Comparison of ENCODE assay signal across 18 cellular contexts in the genomic region with DNA sequence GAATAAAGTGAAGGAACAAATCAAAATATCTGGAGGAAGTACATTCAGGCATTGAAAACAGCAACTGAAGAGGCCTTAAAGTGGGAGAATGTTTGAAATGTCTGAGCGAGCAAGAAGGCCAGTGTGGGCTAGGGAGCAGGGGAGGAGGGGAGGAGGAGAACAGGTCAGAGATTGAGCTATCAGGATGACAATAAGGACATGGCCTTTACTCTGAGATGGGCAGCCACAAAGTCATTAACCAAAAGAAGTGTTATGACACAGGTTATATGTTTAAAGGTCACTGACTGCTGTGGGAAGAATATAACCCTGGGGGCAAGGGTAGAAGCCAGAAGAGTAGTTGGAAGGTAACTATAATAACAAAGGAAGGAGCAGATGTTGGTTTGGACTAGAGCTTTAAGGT.
DNase-seq lines count a peak whose midpoint lies in the region; ATAC-seq, FAIRE-seq and TF ChIP-seq lines count a peak whose summit lies in the region.
"Had no signal": no experiment of that assay in that cellular context is flagged by ENCODE, and none has a peak within 500 bp of the region (broad histone marks: within the 10 kb centered on the region; RNA-seq: fewer than 3 reads in every experiment).

No MANE protein-coding gene starts in this region.

- intact Hi-C loops in activated CD8-positive, alpha-beta T cell treated with anti-CD3 and anti-CD28 coated beads for 36 hours (cut with micrococcal nuclease): no loop called here
- intact Hi-C loops in GM12878 (cut with micrococcal nuclease; ENCODE audit: unreplicated experiment): no loop called here

- no peak overlapping the region for H3K27ac ChIP-seq in CD4-positive, CD25-positive, alpha-beta regulatory T cell (ENCODE audit: insufficient read depth, low read length, poor library complexity, severe bottlenecking)
- no peak overlapping the region for H3K27ac ChIP-seq in GM12878 (ENCODE audit: control insufficient read depth, insufficient read depth)
- no peak overlapping the region for H3K27ac ChIP-seq in trophoblast cell (ENCODE audit: low read depth, low read length)
- no peak overlapping the region for H3K27ac ChIP-seq in tibial nerve
- H3K27ac ChIP-seq: 22Rv1 had no signal

- H3K18ac ChIP-seq in trophoblast cell (ENCODE audit: low read length): peak overlapping the region; percentile 59

- H2AK5ac ChIP-seq in trophoblast cell (ENCODE audit: low read length): no peak overlapping the region

- RAD21 ChIA-PET in GM12878 (lab: Charles Lee; ENCODE audit: unreplicated experiment): interaction anchor here (1.0 to 1.7 kb wide), 5 partner anchors 22 to 156 kb away, joined by 3 to 5 read pairs (median 4); no protein-coding TSS in a partner anchor

- no peaks in the 10 kb centered on the region for H4K20me1 ChIP-seq in GM12878 (ENCODE audit: control insufficient read depth, insufficient read depth)

- SMC1A ChIA-PET in GM12878 (lab: Charles Lee; ENCODE audit: uncharacterized antibody, unreplicated experiment): interaction anchor here (0.8 to 2.9 kb wide), 18 partner anchors 10 to 176 kb away, joined by 3 to 14 read pairs (median 4); no protein-coding TSS in a partner anchor

- H4K12ac ChIP-seq in trophoblast cell (ENCODE audit: low read depth, low read length): no peak overlapping the region

- H3K9me3 Mint-ChIP-seq in activated CD8-positive, alpha-beta T cell treated with anti-CD3 and anti-CD28 coated beads for 36 hours: no peaks in the 10 kb centered on the region
- no peaks in the 10 kb centered on the region for H3K9me3 Mint-ChIP-seq in activated CD8-positive, alpha-beta T cell treated with anti-CD3 and anti-CD28 coated beads, Interleukin-2, amount 10 ng/mL, durations not matched to agents 7 days and 5 days (ENCODE audit: insufficient read depth)
- H3K9me3 Mint-ChIP-seq in CD4-positive, CD25-positive, alpha-beta regulatory T cell: peaks cover 0 to 1% (median 0%) of the 10 kb centered on the region in 7 donors
- H3K9me3 Mint-ChIP-seq in glutamatergic neuron (ENCODE audit: unreplicated experiment): no peaks in the 10 kb centered on the region
- H3K9me3 Mint-ChIP-seq: CD14-positive monocyte; CD8-positive, alpha-beta memory T cell had no signal

- no peak overlapping the region for H3K23ac ChIP-seq in trophoblast cell (ENCODE audit: low read length)

- no peaks in the 10 kb centered on the region for H3K36me3 Mint-ChIP-seq in activated CD8-positive, alpha-beta T cell treated with anti-CD3 and anti-CD28 coated beads for 36 hours (ENCODE audit: low read depth)
- no peaks in the 10 kb centered on the region for H3K36me3 Mint-ChIP-seq in activated CD8-positive, alpha-beta T cell treated with anti-CD3 and anti-CD28 coated beads, Interleukin-2, amount 10 ng/mL, durations not matched to agents 7 days and 5 days (ENCODE audit: low read depth)
- peaks cover 3% of the 10 kb centered on the region for H3K36me3 Mint-ChIP-seq in CD4-positive, CD25-positive, alpha-beta regulatory T cell
- no peaks in the 10 kb centered on the region for H3K36me3 Mint-ChIP-seq in glutamatergic neuron (ENCODE audit: unreplicated experiment)
- H3K36me3 Mint-ChIP-seq: CD14-positive monocyte; CD8-positive, alpha-beta memory T cell had no signal

- no peak overlapping the region for H2BK5ac ChIP-seq in trophoblast cell (ENCODE audit: low read depth, low read length, poor library complexity)

- H3K79me1 ChIP-seq in trophoblast cell (ENCODE audit: low read length): no peaks in the 10 kb centered on the region

- 0% methylated on average over 1 of the region's 1 CpG for WGBS in GM12878 (ENCODE audit: insufficient coverage, insufficient replicate concordance, low lambda C conversion rate, missing lambda C conversion rate)
- WGBS in trophoblast cell (ENCODE audit: extremely low coverage, insufficient coverage, insufficient read length): no CpG with 5 or more reads among the region's 1 CpG
- 67 to 71% methylated on average over 1 of the region's 1 CpG for WGBS in tibial nerve, 2 donors

- H3K4me3 ChIP-seq in CD4-positive, CD25-positive, alpha-beta regulatory T cell (ENCODE audit: low read depth, low read length): no peak overlapping the region
- H3K4me3 ChIP-seq in GM12878 (no peak overlapping the region), trophoblast cell (ENCODE audit: low read depth, low read length) (no peak overlapping the region), tibial nerve (no peak overlapping the region)

- no peak overlapping the region for H3K27ac Mint-ChIP-seq in activated CD8-positive, alpha-beta T cell treated with anti-CD3 and anti-CD28 coated beads for 36 hours
- H3K27ac Mint-ChIP-seq in activated CD8-positive, alpha-beta T cell treated with anti-CD3 and anti-CD28 coated beads, Interleukin-2, amount 10 ng/mL, durations not matched to agents 7 days and 5 days: no peak overlapping the region
- H3K27ac Mint-ChIP-seq in CD4-positive, CD25-positive, alpha-beta regulatory T cell: peak overlapping the region in 2 of 3 donors; percentile 12 to 33
- H3K27ac Mint-ChIP-seq in glutamatergic neuron (ENCODE audit: unreplicated experiment): no peak overlapping the region
- H3K27ac Mint-ChIP-seq: CD14-positive monocyte had no signal

- peaks cover 5% of the 10 kb centered on the region for H3K4me1 Mint-ChIP-seq in activated CD8-positive, alpha-beta T cell treated with anti-CD3 and anti-CD28 coated beads for 36 hours (ENCODE audit: low read depth)
- H3K4me1 Mint-ChIP-seq in activated CD8-positive, alpha-beta T cell treated with anti-CD3 and anti-CD28 coated beads, Interleukin-2, amount 10 ng/mL, durations not matched to agents 7 days and 5 days (ENCODE audit: low read depth): no peaks in the 10 kb centered on the region
- H3K4me1 Mint-ChIP-seq in CD4-positive, CD25-positive, alpha-beta regulatory T cell: peaks cover 0 to 17% (median 3%) of the 10 kb centered on the region in 4 donors
- H3K4me1 Mint-ChIP-seq in glutamatergic neuron (ENCODE audit: low read depth, unreplicated experiment): no peaks in the 10 kb centered on the region
- H3K4me1 Mint-ChIP-seq: CD8-positive, alpha-beta memory T cell had no signal

- H3K4ac ChIP-seq in trophoblast cell (ENCODE audit: low read depth, low read length): no peak overlapping the region

- no peaks in the 10 kb centered on the region for H3K27me3 ChIP-seq in CD4-positive, CD25-positive, alpha-beta regulatory T cell (ENCODE audit: control insufficient read depth, insufficient read depth, low read length)
- H3K27me3 ChIP-seq in GM12878 (replicated peaks in 1 of 2; ENCODE audit: control insufficient read depth in 2 of 2, insufficient read depth in 2 of 2, low read length in 1 of 2) (no peaks in the 10 kb centered on the region), trophoblast cell (ENCODE audit: insufficient read depth, low read length) (no peaks in the 10 kb centered on the region), tibial nerve (no peaks in the 10 kb centered on the region)

- H4K8ac ChIP-seq in trophoblast cell (ENCODE audit: low read depth, low read length): no peak overlapping the region

- CTCF ChIA-PET in activated CD8-positive, alpha-beta T cell treated with anti-CD3 and anti-CD28 coated beads for 36 hours (lab: Charles Lee): interaction anchor here (1.0 to 1.1 kb wide), 2 partner anchors 9 to 20 kb away, joined by 3 read pairs; no protein-coding TSS in a partner anchor
- CTCF ChIA-PET in activated CD8-positive, alpha-beta T cell treated with anti-CD3 and anti-CD28 coated beads, Interleukin-2, amount 10 ng/mL, durations not matched to agents 7 days and 5 days (lab: Charles Lee): no interaction called here
- CTCF ChIA-PET in GM12878 (lab: Yijun Ruan, JAX): interaction anchor here (0.5 to 1.2 kb wide), 2 partner anchors 23 to 357 kb away, joined by 4 to 6 read pairs; no protein-coding TSS in a partner anchor

- H3K9me3 ChIP-seq in CD4-positive, CD25-positive, alpha-beta regulatory T cell (ENCODE audit: control insufficient read depth in 2 of 2, low read length in 2 of 2): no peaks in the 10 kb centered on the region
- H3K9me3 ChIP-seq in GM12878 (replicated peaks; ENCODE audit: control insufficient read depth, insufficient read depth, low read length) (no peaks in the 10 kb centered on the region), trophoblast cell (ENCODE audit: insufficient read depth, low read depth, low read length) (no peaks in the 10 kb centered on the region), tibial nerve (no peaks in the 10 kb centered on the region)
- H3K9me3 ChIP-seq: Caco-2 had no signal

- H3K79me2 ChIP-seq in GM12878 (ENCODE audit: control insufficient read depth, insufficient read depth, low read length) (no peaks in the 10 kb centered on the region), trophoblast cell (ENCODE audit: control insufficient read depth, insufficient read depth, low read length, poor library complexity) (no peaks in the 10 kb centered on the region)

- H3K4me3 Mint-ChIP-seq in activated CD8-positive, alpha-beta T cell treated with anti-CD3 and anti-CD28 coated beads for 36 hours: no peak overlapping the region
- no peak overlapping the region for H3K4me3 Mint-ChIP-seq in activated CD8-positive, alpha-beta T cell treated with anti-CD3 and anti-CD28 coated beads, Interleukin-2, amount 10 ng/mL, durations not matched to agents 7 days and 5 days
- no peak overlapping the region for H3K4me3 Mint-ChIP-seq in CD4-positive, CD25-positive, alpha-beta regulatory T cell
- H3K4me3 Mint-ChIP-seq in glutamatergic neuron (ENCODE audit: unreplicated experiment): no peak overlapping the region
- H3K4me3 Mint-ChIP-seq: CD14-positive monocyte; CD8-positive, alpha-beta memory T cell had no signal

- no peaks in the 10 kb centered on the region for H3K36me3 ChIP-seq in CD4-positive, CD25-positive, alpha-beta regulatory T cell (ENCODE audit: control insufficient read depth, insufficient read depth, low read length)
- H3K36me3 ChIP-seq in GM12878 (ENCODE audit: control insufficient read depth in 2 of 2, insufficient read depth in 2 of 2, low read length in 1 of 2) (no peaks in the 10 kb centered on the region), trophoblast cell (ENCODE audit: control insufficient read depth in 1 of 2, insufficient read depth in 2 of 2, low read length in 2 of 2) (no peaks in the 10 kb centered on the region), tibial nerve (no peaks in the 10 kb centered on the region)

- TF ChIP-seq POLR2A in GM12878 (IDR thresholded peaks at IDR 0.05; ENCODE audit: low read depth, low read length) (no peak), tibial nerve (IDR thresholded peaks at IDR 0.05) (no peak)

- no peak overlapping the region for H3K14ac ChIP-seq in trophoblast cell (ENCODE audit: low read length)

- H3K9ac ChIP-seq in GM12878 (ENCODE audit: control insufficient read depth, insufficient read depth, low read length) (no peak overlapping the region), trophoblast cell (ENCODE audit: low read length) (no peak overlapping the region)

- TF ChIP-seq CTCF in activated CD8-positive, alpha-beta T cell treated with anti-CD3 and anti-CD28 coated beads for 36 hours (IDR thresholded peaks at IDR 0.05): no peak
- TF ChIP-seq CTCF in GM12878 (IDR thresholded peaks at IDR 0.05 in 2 of 3, conservative IDR thresholded peaks at IDR 0.05 in 1 of 3; ENCODE audit: control insufficient read depth in 2 of 3, extremely low read depth in 1 of 3, insufficient read depth in 1 of 3, low read depth in 3 of 3, low read length in 3 of 3) (no peak), glutamatergic neuron (IDR thresholded peaks at IDR 0.05; ENCODE audit: partially characterized antibody, unreplicated experiment) (no peak), tibial nerve (IDR thresholded peaks at IDR 0.05) (no peak)

- no peak overlapping the region for H4K91ac ChIP-seq in trophoblast cell (ENCODE audit: low read depth, low read length)

- H3K4me1 ChIP-seq in CD4-positive, CD25-positive, alpha-beta regulatory T cell (ENCODE audit: control insufficient read depth, insufficient read depth, low read length, poor library complexity, severe bottlenecking): no peaks in the 10 kb centered on the region
- no peaks in the 10 kb centered on the region for H3K4me1 ChIP-seq in GM12878 (ENCODE audit: control insufficient read depth, insufficient read depth, low read length)
- H3K4me1 ChIP-seq in trophoblast cell (ENCODE audit: control insufficient read depth in 1 of 2, insufficient read depth in 2 of 2, low read length in 2 of 2): peaks cover 2 to 3% of the 10 kb centered on the region in 2 experiments
- H3K4me1 ChIP-seq in tibial nerve: no peaks in the 10 kb centered on the region
- H3K4me1 ChIP-seq: Caco-2 had no signal

- no peak for FAIRE-seq in GM12878 (lab: Jason Lieb, UNC)
- FAIRE-seq: GM19239, H54, HTR-8/SVneo had no signal

- no peak for TF ChIP-seq RAD21 in GM12878 (IDR thresholded peaks at IDR 0.05; ENCODE audit: insufficient read depth, low read depth, low read length)

- H3K4me2 ChIP-seq in GM12878 (ENCODE audit: control insufficient read depth, insufficient read depth): no peak overlapping the region
- no peak overlapping the region for H3K4me2 ChIP-seq in trophoblast cell (ENCODE audit: low read length)

- no peak overlapping the region for H2BK12ac ChIP-seq in trophoblast cell (ENCODE audit: low read length)

- TF ChIP-seq EP300 in GM12878 (IDR thresholded peaks at IDR 0.05; ENCODE audit: borderline replicate concordance in 1 of 2, control insufficient read depth in 1 of 2, low read depth in 2 of 2, low read length in 2 of 2): no peak
- no peak for TF ChIP-seq EP300 in tibial nerve (IDR thresholded peaks at IDR 0.05)

- POLR2A ChIA-PET in activated CD8-positive, alpha-beta T cell treated with anti-CD3 and anti-CD28 coated beads for 36 hours (lab: Charles Lee): no interaction called here
- POLR2A ChIA-PET in activated CD8-positive, alpha-beta T cell treated with anti-CD3 and anti-CD28 coated beads, Interleukin-2, amount 10 ng/mL, durations not matched to agents 7 days and 5 days (lab: Charles Lee): no interaction called here
- POLR2A ChIA-PET in GM12878 (lab: Charles Lee): interaction anchor here (0.9 kb wide), 1 partner anchor 33 kb away, joined by 4 read pairs; no protein-coding TSS in a partner anchor

- ATAC-seq in activated CD8-positive, alpha-beta T cell treated with anti-CD3 and anti-CD28 coated beads for 36 hours: peak; percentile 20
- no peak for ATAC-seq in activated CD8-positive, alpha-beta T cell treated with anti-CD3 and anti-CD28 coated beads, Interleukin-2, amount 10 ng/mL, durations not matched to agents 7 days and 5 days
- ATAC-seq in CD4-positive, CD25-positive, alpha-beta regulatory T cell (ENCODE audit: low read depth in 2 of 2): no peak
- peak; percentile 69 for ATAC-seq in GM12878
- ATAC-seq: HCT116 had no signal

- in situ Hi-C loops in GM12878 (cut with MboI): no loop called here

- no peaks in the 10 kb centered on the region for H3K27me3 Mint-ChIP-seq in activated CD8-positive, alpha-beta T cell treated with anti-CD3 and anti-CD28 coated beads for 36 hours
- H3K27me3 Mint-ChIP-seq in activated CD8-positive, alpha-beta T cell treated with anti-CD3 and anti-CD28 coated beads, Interleukin-2, amount 10 ng/mL, durations not matched to agents 7 days and 5 days (ENCODE audit: low read depth): no peaks in the 10 kb centered on the region
- no peaks in the 10 kb centered on the region for H3K27me3 Mint-ChIP-seq in CD4-positive, CD25-positive, alpha-beta regulatory T cell
- H3K27me3 Mint-ChIP-seq in glutamatergic neuron (ENCODE audit: unreplicated experiment): peaks cover 5% of the 10 kb centered on the region

- no peak overlapping the region for H2AFZ ChIP-seq in GM12878 (ENCODE audit: control insufficient read depth, low read depth, low read length)
- no peak overlapping the region for H2AFZ ChIP-seq in trophoblast cell (ENCODE audit: insufficient read depth, low read length, poor library complexity)

- no peak for DNase-seq in activated CD8-positive, alpha-beta T cell treated with anti-CD3 and anti-CD28 coated beads for 36 hours
- no peak for DNase-seq in activated CD8-positive, alpha-beta T cell treated with anti-CD3 and anti-CD28 coated beads, Interleukin-2, amount 10 ng/mL, durations not matched to agents 7 days and 5 days
- no peak for DNase-seq in CD4-positive, CD25-positive, alpha-beta regulatory T cell
- DNase-seq in GM12878 (ENCODE audit: low read depth, low spot score) (no peak), trophoblast cell (no peak), glutamatergic neuron (no peak), tibial nerve (ENCODE audit: low spot score in 2 of 2) (no peak), NCI-H1092 treated with DMSO at 0.1 percent for 48 hours (lab: John Stamatoyannopoulos, UW) (no peak)
- DNase-seq: Caco-2; CD8-positive, alpha-beta memory T cell; DND-41; GDM1 had no signal

- no peak overlapping the region for H2BK120ac ChIP-seq in trophoblast cell (ENCODE audit: insufficient read depth, low read length, poor library complexity)

- BruUV-seq in GM12878 (replicated peaks; lab: Mats Ljungman, UMichigan): no TSS peak

Comparison
In these comparisons a context has a peak if more than half of its experiments do, and no peak if none do; other contexts are left out.
1. ATAC-seq: peak in activated CD8-positive, alpha-beta T cell treated with anti-CD3 and anti-CD28 coated beads for 36 hours (single experiment) and GM12878 (single experiment); none in activated CD8-positive, alpha-beta T cell treated with anti-CD3 and anti-CD28 coated beads, Interleukin-2, amount 10 ng/mL, durations not matched to agents 7 days and 5 days (single experiment) and CD4-positive, CD25-positive, alpha-beta regulatory T cell (0 of 2).
2. H3K27ac Mint-ChIP-seq: peak in CD4-positive, CD25-positive, alpha-beta regulatory T cell (2 of 3); none in activated CD8-positive, alpha-beta T cell treated with anti-CD3 and anti-CD28 coated beads for 36 hours (single experiment), activated CD8-positive, alpha-beta T cell treated with anti-CD3 and anti-CD28 coated beads, Interleukin-2, amount 10 ng/mL, durations not matched to agents 7 days and 5 days (single experiment) and glutamatergic neuron (single experiment).